In genomic region chr5:15234366-15234765, GRCh38 we compare ENCODE assay signal across 20 cellular contexts.
"Had no signal": no experiment of that assay in that cellular context is flagged by ENCODE, and none has a peak within 500 bp of the region (broad histone marks: within the 10 kb centered on the region; RNA-seq: fewer than 3 reads in every experiment).

No MANE protein-coding gene starts in this region.

- H3K4me3 Mint-ChIP-seq: activated CD8-positive, alpha-beta T cell treated with anti-CD3 and anti-CD28 coated beads for 36 hours; dendritic cell treated with granulocyte-macrophage colony-stimulating factor and Interleukin-4, amounts not matched to agents 40 ng/mL and 50 ng/mL, for 4 days; effector memory CD8-positive, alpha-beta T cell; T-cell had no signal

- H3K9ac ChIP-seq: parathyroid adenoma had no signal

- DNase-seq: activated CD4-positive, alpha-beta T cell treated with anti-CD3 and anti-CD28 coated beads for 4 hours; activated CD8-positive, alpha-beta memory T cell treated with anti-CD3 and anti-CD28 coated beads, Interleukin-2, amount 50 U/mL, for 4 hours; activated CD8-positive, alpha-beta T cell treated with anti-CD3 and anti-CD28 coated beads for 36 hours; activated naive CD4-positive, alpha-beta T cell; aorta; central memory CD4-positive, alpha-beta T cell; effector memory CD8-positive, alpha-beta T cell; left ventricle myocardium superior; spleen; stimulated activated naive CD8-positive, alpha-beta T cell treated with anti-CD3 and anti-CD28 coated beads, Interleukin-15, Interleukin-2, amounts not matched to agents 100 U/mL and 50 U/mL, for 24 hours; T-cell; T1000; upper lobe of right lung had no signal

- H3K36me3 ChIP-seq: gastroesophageal sphincter, right atrium auricular region, spleen, upper lobe of right lung had no signal

- ATAC-seq: activated CD8-positive, alpha-beta T cell treated with anti-CD3 and anti-CD28 coated beads for 36 hours; effector memory CD8-positive, alpha-beta T cell; left ventricle myocardium superior; stimulated activated naive CD8-positive, alpha-beta T cell treated with anti-CD3 and anti-CD28 coated beads, Interleukin-15, Interleukin-2, amounts not matched to agents 100 U/mL and 50 U/mL, for 24 hours; T-cell; upper lobe of right lung had no signal

- H2AFZ ChIP-seq: parathyroid adenoma had no signal

- H3K27me3 ChIP-seq: gastroesophageal sphincter, right atrium auricular region, spleen, upper lobe of right lung had no signal

- H3K4me1 ChIP-seq: gastroesophageal sphincter, parathyroid adenoma, right atrium auricular region, spleen, upper lobe of right lung had no signal

- H3K4me1 Mint-ChIP-seq: T-cell had no signal

- H3K79me2 ChIP-seq: parathyroid adenoma had no signal

- H3K27me3 Mint-ChIP-seq: activated CD8-positive, alpha-beta T cell treated with anti-CD3 and anti-CD28 coated beads for 36 hours; dendritic cell treated with granulocyte-macrophage colony-stimulating factor and Interleukin-4, amounts not matched to agents 40 ng/mL and 50 ng/mL, for 4 days; effector memory CD8-positive, alpha-beta T cell; T-cell had no signal

- H3K27ac Mint-ChIP-seq: activated CD8-positive, alpha-beta T cell treated with anti-CD3 and anti-CD28 coated beads for 36 hours; dendritic cell treated with granulocyte-macrophage colony-stimulating factor and Interleukin-4, amounts not matched to agents 40 ng/mL and 50 ng/mL, for 4 days; effector memory CD8-positive, alpha-beta T cell; T-cell had no signal

- H3K36me3 Mint-ChIP-seq: T-cell had no signal

- H3K4me3 ChIP-seq: gastroesophageal sphincter, SK-N-MC, spleen, upper lobe of right lung had no signal

- H3K27ac ChIP-seq: gastroesophageal sphincter, parathyroid adenoma, right atrium auricular region, SK-N-MC, spleen, upper lobe of right lung, VCaP had no signal

- FAIRE-seq: islet of Langerhans had no signal

- H3K9me3 ChIP-seq: gastroesophageal sphincter, right atrium auricular region, upper lobe of right lung had no signal
